Comparison of ENCODE assay signal across 17 cellular contexts in the genomic region with DNA sequence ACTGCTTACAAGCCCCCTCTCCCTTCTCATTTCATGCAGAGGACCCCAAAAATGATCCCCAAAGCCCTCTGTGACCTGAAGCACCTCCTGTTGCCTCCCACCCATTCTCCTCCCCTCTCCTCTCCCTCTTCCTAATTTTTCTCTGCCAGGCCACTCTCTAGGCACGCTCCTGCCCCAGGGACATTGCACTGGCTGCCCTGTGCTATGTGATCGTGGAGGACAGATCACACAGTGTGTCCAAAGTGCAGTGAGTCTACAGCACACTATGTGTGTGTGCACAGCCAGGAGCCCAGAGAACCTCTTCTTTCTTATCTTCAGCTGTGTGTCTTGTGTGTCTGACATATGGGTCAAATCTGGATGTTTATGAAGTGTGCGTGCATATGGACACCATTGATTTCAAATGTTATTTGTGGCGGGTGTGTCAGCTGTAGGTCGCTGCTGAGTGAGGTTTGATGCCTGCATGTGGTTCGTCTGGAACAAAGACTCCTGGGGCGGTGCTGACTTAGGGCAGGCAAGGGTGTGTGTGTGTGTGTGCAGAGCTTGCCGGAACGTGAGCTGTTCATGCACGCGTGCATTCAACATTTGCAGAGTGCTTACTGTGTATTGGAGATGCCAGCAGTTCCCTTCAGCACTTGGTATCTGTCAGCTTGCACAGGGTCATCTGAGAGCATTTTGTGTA. TPM values are rescaled to one million over a fixed set of nuclear protein-coding genes. Genes with fewer than 3 reads are reported as not detected.
DNase-seq lines count a peak whose midpoint lies in the region; ATAC-seq, FAIRE-seq and TF ChIP-seq lines count a peak whose summit lies in the region.
"Had no signal": no experiment of that assay in that cellular context is flagged by ENCODE, and none has a peak within 500 bp of the region (broad histone marks: within the 10 kb centered on the region; RNA-seq: fewer than 3 reads in every experiment).

No MANE protein-coding gene starts in this region.

- 5% methylated on average over 11 of the region's 11 CpGs for WGBS in K562 (ENCODE audit: insufficient coverage, low coverage, missing lambda C conversion rate)
- WGBS in esophagus muscularis mucosa, result 62% methylated on average over 11 of the region's 11 CpGs

- no peak for TF ChIP-seq CTCF in AG10803 (conservative IDR thresholded peaks at IDR 0.05; ENCODE audit: low read length)
- no peak for TF ChIP-seq CTCF in HEK293 (tag by site-specific recombination; IDR thresholded peaks at IDR 0.05)
- TF ChIP-seq CTCF in K562 (IDR thresholded peaks at IDR 0.05 in 2 of 3, conservative IDR thresholded peaks at IDR 0.05 in 1 of 3; ENCODE audit: insufficient read depth in 2 of 3, low read depth in 1 of 3, low read length in 3 of 3), result no peak
- no peak for TF ChIP-seq CTCF in mucosa of descending colon (IDR thresholded peaks at IDR 0.05)
- no peak for TF ChIP-seq CTCF in esophagus muscularis mucosa (IDR thresholded peaks at IDR 0.05)

- DNase-seq in AG10803 (ENCODE audit: low read depth) (peak; percentile 53), K562 (ENCODE audit: extremely low read depth in 1 of 4, low spot score in 3 of 4) (no peak), mucosa of descending colon (peak in 2 of 3 donors; percentile 40 to 46), NAMALWA (ENCODE audit: low spot score) (no peak), esophagus muscularis mucosa (ENCODE audit: extremely low spot score) (no peak), NCI-H2029 treated with DMSO at 0.1 percent for 48 hours (lab: John Stamatoyannopoulos, UW) (no peak)
- DNase-seq: activated gamma-delta T cell treated with Interleukin-2 at 50 U/mL for 16 hours; BE2C; body of pancreas; effector CD4-positive, alpha-beta T cell; NCI-H2081; ovary; WERI-Rb-1 had no signal

- H3K9me1 ChIP-seq in K562 (ENCODE audit: control insufficient read depth, insufficient read depth, low read length), result no peaks in the 10 kb centered on the region

- H3K9me3 ChIP-seq in HEK293 (ENCODE audit: control insufficient read depth, insufficient read depth, low read depth, low read length) (no peaks in the 10 kb centered on the region), K562 (replicated peaks; ENCODE audit: control insufficient read depth, insufficient read depth, low read depth, low read length) (no peaks in the 10 kb centered on the region), mucosa of descending colon (no peaks in the 10 kb centered on the region), esophagus muscularis mucosa (no peaks in the 10 kb centered on the region)
- H3K9me3 ChIP-seq: BE2C, body of pancreas, gastroesophageal sphincter, ovary had no signal

- BruUV-seq in K562 (replicated peaks; lab: Mats Ljungman, UMichigan), result no TSS peak

- intact Hi-C loops in K562 (cut with micrococcal nuclease) (loop anchor here (5.0 kb wide), 2 partner anchors 42 to 198 kb away; a partner anchor contains a TSS), mucosa of descending colon (cut with DNase I, micrococcal nuclease) (no loop called here), esophagus muscularis mucosa (cut with DNase I) (loop anchor here (5.0 kb wide), 1 partner anchor 38 kb away; no protein-coding TSS in a partner anchor)

- no peak overlapping the region for H3K4me3 ChIP-seq in AG10803 (ENCODE audit: low read length)
- H3K4me3 ChIP-seq in HEK293 (ENCODE audit: low read depth, low read length), result no peak overlapping the region
- no peak overlapping the region for H3K4me3 ChIP-seq in K562
- H3K4me3 ChIP-seq in mucosa of descending colon, result no peak overlapping the region
- no peak overlapping the region for H3K4me3 ChIP-seq in esophagus muscularis mucosa
- H3K4me3 ChIP-seq: body of pancreas, gastroesophageal sphincter, ovary had no signal

- no peak for FAIRE-seq in K562 (lab: Jason Lieb, UNC)

- peaks cover 8% of the 10 kb centered on the region; the same call in 1 of the 2 replicates for H3K4me1 ChIP-seq in HEK293 (ENCODE audit: control insufficient read depth, insufficient read depth, low read length)
- peaks cover 4 to 25% of the 10 kb centered on the region in 2 experiments; a peak in 4 of 5 replicates for H3K4me1 ChIP-seq in K562 (replicated peaks in 1 of 2; ENCODE audit: control insufficient read depth in 2 of 2, insufficient read depth in 2 of 2, low read length in 2 of 2)
- H3K4me1 ChIP-seq in mucosa of descending colon (ENCODE audit: low read depth), result peaks cover 24% of the 10 kb centered on the region
- peaks cover 17 to 46% (median 38%) of the 10 kb centered on the region in 4 donors for H3K4me1 ChIP-seq in esophagus muscularis mucosa
- H3K4me1 ChIP-seq: BE2C had no signal

- CTCF ChIA-PET in HEK293 (lab: Yijun Ruan, JAX) (no interaction called here), K562 (lab: Yijun Ruan, JAX; ENCODE audit: low intra/inter-chr PET ratio) (no interaction called here)

- TF ChIP-seq POLR2A in K562 (conservative IDR thresholded peaks at IDR 0.05) (no peak), esophagus muscularis mucosa (IDR thresholded peaks at IDR 0.05; ENCODE audit: low read depth) (no peak)

- TF ChIP-seq RAD21 in K562 (CRISPR knock-in tag; conservative IDR thresholded peaks at IDR 0.05 in 1 of 2, IDR thresholded peaks at IDR 0.05 in 1 of 2), result no peak

- H3K9ac ChIP-seq in K562 (ENCODE audit: insufficient read depth in 1 of 2, low read depth in 2 of 2, low read length in 2 of 2), result no peak overlapping the region

- H3K36me3 ChIP-seq in HEK293 (ENCODE audit: control insufficient read depth in 2 of 2, insufficient read depth in 1 of 2, low read length in 2 of 2) (no peaks in the 10 kb centered on the region; a peak in 1 of 3 replicates), K562 (ENCODE audit: control insufficient read depth, insufficient read depth, low read length) (no peaks in the 10 kb centered on the region), mucosa of descending colon (ENCODE audit: low read depth) (no peaks in the 10 kb centered on the region), esophagus muscularis mucosa (no peaks in the 10 kb centered on the region)
- H3K36me3 ChIP-seq: BE2C, gastroesophageal sphincter, ovary had no signal

- POLR2A ChIA-PET in HEK293 (lab: Yijun Ruan, JAX), result interaction anchor here (1.2 kb wide), 1 partner anchor 63 kb away, joined by 3 read pairs; a partner anchor contains a TSS
- POLR2A ChIA-PET in K562 (lab: Yijun Ruan, JAX), result interaction anchor here (0.7 to 1.2 kb wide), 2 partner anchors 13 to 18 kb away, joined by 3 read pairs; no protein-coding TSS in a partner anchor

- no peak for TF ChIP-seq EP300 in K562 (IDR thresholded peaks at IDR 0.05; ENCODE audit: low read length)
- TF ChIP-seq EP300 in esophagus muscularis mucosa (IDR thresholded peaks at IDR 0.05), result no peak

- no peak overlapping the region for H2AFZ ChIP-seq in K562 (ENCODE audit: low read depth, low read length)

- H4K20me1 ChIP-seq in K562 (replicated peaks; ENCODE audit: control insufficient read depth, insufficient read depth, low read length), result 0 out of 2 replicates have a peak, but pooled peaks cover 3% of the 10 kb centered on the region

- H3K27ac ChIP-seq in HEK293 (ENCODE audit: extremely low read depth, low read depth, low read length), result no peak overlapping the region
- no peak overlapping the region for H3K27ac ChIP-seq in K562 (ENCODE audit: extremely low read depth, low read depth, low read length)
- no peak overlapping the region for H3K27ac ChIP-seq in esophagus muscularis mucosa (replicated peaks in 1 of 4)
- H3K27ac ChIP-seq: body of pancreas, ovary, WERI-Rb-1 had no signal

- H3K27me3 ChIP-seq in K562 (ENCODE audit: control insufficient read depth in 2 of 2, insufficient read depth in 2 of 2, low read length in 2 of 2), result peaks cover 10 to 22% of the 10 kb centered on the region in 2 experiments; a peak in 4 of 5 replicates
- no peaks in the 10 kb centered on the region for H3K27me3 ChIP-seq in esophagus muscularis mucosa
- H3K27me3 ChIP-seq: BE2C, body of pancreas, gastroesophageal sphincter, ovary had no signal

- ATAC-seq in K562 (no peak), mucosa of descending colon (no peak), HG03097 (IDR thresholded peaks at IDR 0.05; ENCODE audit: low FRiP score, unreplicated experiment) (no peak)
- ATAC-seq: body of pancreas, gastroesophageal sphincter, HCT116 had no signal

- peaks cover 21% of the 10 kb centered on the region for H3K79me2 ChIP-seq in K562 (ENCODE audit: control insufficient read depth, insufficient read depth, low read length)

- H3K4me2 ChIP-seq in K562 (ENCODE audit: insufficient read depth, low read length), result no peak overlapping the region

- in situ Hi-C loops in K562 (cut with MboI), result no loop called here

RNA-seq across cellular contexts. Expression of a gene that starts 2.1 kb away (rescaled TPM):
- total RNA-seq in K562 (2011; cell fraction: chromatin; rRNA removed; ENCODE audit: low replicate concordance), result 3.8 and 13.3 TPM in 2 replicates
- 8.0 and 10.7 TPM in 2 replicates for total RNA-seq in K562 (2011; cell fraction: nucleolus; rRNA removed)
- 5.5 and 6.2 TPM in 2 replicates for total RNA-seq in K562 (2011; cell fraction: nucleoplasm; rRNA removed)
- 2.4 and 6.7 TPM in 2 replicates for total RNA-seq in K562 (2014; rRNA removed)
- total RNA-seq in K562 (2014; rRNA removed; fragmentation: Illumina TruSeq; extraction: Trizol), result 0.80 and 1.0 TPM in 2 replicates
- total RNA-seq in K562 (2015; rRNA removed; fragmentation: Illumina TruSeq; extraction: Trizol), result 1.3 and 1.8 TPM in 2 replicates
- total RNA-seq in K562 (2021), result 12.7 and 13.3 TPM in 2 replicates
- polyA plus RNA-seq in K562 (2011; rRNA removed), result 1.4 and 2.2 TPM in 2 replicates
- 2.5 and 3.6 TPM in 2 replicates for polyA plus RNA-seq in K562 (2011; cell fraction: cytosol; rRNA removed)
- 5.2 and 8.7 TPM in 2 replicates for polyA plus RNA-seq in K562 (2011; cell fraction: nucleus; rRNA removed)
- 3.4 and 6.6 TPM in 2 replicates for polyA plus RNA-seq in K562 (2012)
- polyA plus RNA-seq in K562 (2014; fragmentation: Illumina TruSeq; extraction: Trizol), result 1.9 and 3.1 TPM in 2 replicates
- polyA plus RNA-seq in K562 (2014; fragmentation: Nextera tagmentation; extraction: Ambion mirVana), result under 1 TPM; 0.13 to 0.17 TPM
- 3.3 and 5.1 TPM in 2 replicates for polyA plus RNA-seq in K562 (2014; rRNA removed)
- 1.2 and 1.7 TPM in 2 replicates for polyA minus RNA-seq in K562 (2011; rRNA and poly(A)+ RNA removed)
- polyA minus RNA-seq in K562 (2011; cell fraction: cytosol; rRNA and poly(A)+ RNA removed), result 8.2 and 19.0 TPM in 2 replicates
- polyA minus RNA-seq in K562 (2011; cell fraction: nucleus; rRNA and poly(A)+ RNA removed), result 2.2 and 4.8 TPM in 2 replicates
- total RNA-seq in mucosa of descending colon, result 10 to 100 TPM in 1 of 3 donors, 1 to 10 TPM in 2; 7.6 to 16.6 (median 8.9) TPM
- 10 to 100 TPM in 2 of 4 donors, 1 to 10 TPM in 2; 9.1 to 19.0 (median 13.5) TPM for total RNA-seq in esophagus muscularis mucosa

RNA-seq across cellular contexts. Expression of a gene that starts 22.1 kb away (rescaled TPM):
- total RNA-seq in K562 (2011; cell fraction: chromatin; rRNA removed; ENCODE audit: low replicate concordance), result 0.23 TPM in 1 of 2 replicates, not detected in the other
- total RNA-seq in K562 (2011; cell fraction: nucleolus; rRNA removed), result 0.33 TPM in 1 of 2 replicates, not detected in the other
- total RNA-seq in K562 (2011; cell fraction: nucleoplasm; rRNA removed), result 1.7 TPM in 1 of 2 replicates, not detected in the other
- not detected in 2 replicates for total RNA-seq in K562 (2014; rRNA removed)
- total RNA-seq in K562 (2014; rRNA removed; fragmentation: Illumina TruSeq; extraction: Trizol), result not detected in 2 replicates
- not detected in 2 replicates for total RNA-seq in K562 (2015; rRNA removed; fragmentation: Illumina TruSeq; extraction: Trizol)
- not detected in 2 replicates for total RNA-seq in K562 (2021)
- not detected in 2 replicates for polyA plus RNA-seq in K562 (2011; rRNA removed)
- polyA plus RNA-seq in K562 (2011; cell fraction: cytosol; rRNA removed), result 0.18 TPM in 1 of 2 replicates, not detected in the other
- polyA plus RNA-seq in K562 (2011; cell fraction: nucleus; rRNA removed), result 0.47 and 1.00 TPM in 2 replicates
- polyA plus RNA-seq in K562 (2012), result 0.10 and 0.48 TPM in 2 replicates
- polyA plus RNA-seq in K562 (2014; fragmentation: Illumina TruSeq; extraction: Trizol), result 0.25 TPM in 1 of 2 replicates, not detected in the other
- not detected for polyA plus RNA-seq in K562 (2014; fragmentation: Nextera tagmentation; extraction: Ambion mirVana)
- polyA plus RNA-seq in K562 (2014; rRNA removed), result 0.37 TPM in 1 of 2 replicates, not detected in the other
- polyA minus RNA-seq in K562 (2011; rRNA and poly(A)+ RNA removed), result not detected in 2 replicates
- not detected in 2 replicates for polyA minus RNA-seq in K562 (2011; cell fraction: cytosol; rRNA and poly(A)+ RNA removed)
- polyA minus RNA-seq in K562 (2011; cell fraction: nucleus; rRNA and poly(A)+ RNA removed), result not detected in 2 replicates
- 10 to 100 TPM in 1 of 3 donors, 1 to 10 TPM in 1, under 1 TPM in 1; 0.93 to 10.5 (median 1.4) TPM for total RNA-seq in mucosa of descending colon
- total RNA-seq in esophagus muscularis mucosa, result 1 to 10 TPM; 2.4 to 3.6 (median 2.8) TPM

RNA-seq across cellular contexts. Expression of a gene that starts 28.2 kb away (rescaled TPM):
- total RNA-seq in K562 (2011; cell fraction: chromatin; rRNA removed; ENCODE audit: low replicate concordance), result 2.2 TPM in 1 of 2 replicates, not detected in the other
- 0.79 and 2.8 TPM in 2 replicates for total RNA-seq in K562 (2011; cell fraction: nucleolus; rRNA removed)
- total RNA-seq in K562 (2011; cell fraction: nucleoplasm; rRNA removed), result 1.1 and 1.8 TPM in 2 replicates
- 2.9 and 5.2 TPM in 2 replicates for total RNA-seq in K562 (2014; rRNA removed)
- total RNA-seq in K562 (2014; rRNA removed; fragmentation: Illumina TruSeq; extraction: Trizol), result 0.98 and 1.1 TPM in 2 replicates
- total RNA-seq in K562 (2015; rRNA removed; fragmentation: Illumina TruSeq; extraction: Trizol), result 1.5 and 1.6 TPM in 2 replicates
- total RNA-seq in K562 (2021), result 3.3 and 5.6 TPM in 2 replicates
- 0.85 and 2.3 TPM in 2 replicates for polyA plus RNA-seq in K562 (2011; rRNA removed)
- polyA plus RNA-seq in K562 (2011; cell fraction: cytosol; rRNA removed), result 1.8 and 1.9 TPM in 2 replicates
- polyA plus RNA-seq in K562 (2011; cell fraction: nucleus; rRNA removed), result 1.1 and 3.9 TPM in 2 replicates
- polyA plus RNA-seq in K562 (2012), result 3.7 and 4.7 TPM in 2 replicates
- polyA plus RNA-seq in K562 (2014; fragmentation: Illumina TruSeq; extraction: Trizol), result 0.90 and 1.2 TPM in 2 replicates
- polyA plus RNA-seq in K562 (2014; fragmentation: Nextera tagmentation; extraction: Ambion mirVana), result 1 to 10 TPM; 1.7 to 1.8 TPM
- polyA plus RNA-seq in K562 (2014; rRNA removed), result 3.6 and 3.9 TPM in 2 replicates
- not detected in 2 replicates for polyA minus RNA-seq in K562 (2011; rRNA and poly(A)+ RNA removed)
- 4.5 TPM in 1 of 2 replicates, not detected in the other for polyA minus RNA-seq in K562 (2011; cell fraction: cytosol; rRNA and poly(A)+ RNA removed)
- polyA minus RNA-seq in K562 (2011; cell fraction: nucleus; rRNA and poly(A)+ RNA removed), result 0.22 TPM in 1 of 2 replicates, not detected in the other
- 1 to 10 TPM; 1.3 to 7.0 (median 6.6) TPM for total RNA-seq in mucosa of descending colon
- total RNA-seq in esophagus muscularis mucosa, result 100 to 1,000 TPM in 1 of 4 donors, 10 to 100 TPM in 3; 41.5 to 153 (median 59.6) TPM

RNA-seq across cellular contexts. Expression of a gene that starts 46.2 kb away (rescaled TPM):
- 18.7 and 60.0 TPM in 2 replicates for total RNA-seq in K562 (2011; cell fraction: chromatin; rRNA removed; ENCODE audit: low replicate concordance)
- total RNA-seq in K562 (2011; cell fraction: nucleolus; rRNA removed), result 56.3 and 62.2 TPM in 2 replicates
- total RNA-seq in K562 (2011; cell fraction: nucleoplasm; rRNA removed), result 43.5 and 57.0 TPM in 2 replicates
- total RNA-seq in K562 (2014; rRNA removed) (118 and 136 TPM in 2 replicates), K562 (2014; rRNA removed; fragmentation: Illumina TruSeq; extraction: Trizol) (4.8 and 7.2 TPM in 2 replicates), K562 (2015; rRNA removed; fragmentation: Illumina TruSeq; extraction: Trizol) (17.4 and 17.7 TPM in 2 replicates), K562 (2021) (78.5 and 87.0 TPM in 2 replicates), mucosa of descending colon (10 to 100 TPM; 48.2 to 55.4 (median 49.3) TPM), esophagus muscularis mucosa (10 to 100 TPM; 56.1 to 77.7 (median 67.0) TPM)
- polyA plus RNA-seq in K562 (2011; rRNA removed) (13.8 and 19.2 TPM in 2 replicates), K562 (2014; fragmentation: Illumina TruSeq; extraction: Trizol) (5.7 and 8.4 TPM in 2 replicates), K562 (2014; fragmentation: Nextera tagmentation; extraction: Ambion mirVana) (1 to 10 TPM; 1.9 to 4.7 TPM), K562 (2014; rRNA removed) (102 and 115 TPM in 2 replicates)
- 34.7 and 78.2 TPM in 2 replicates for polyA plus RNA-seq in K562 (2011; cell fraction: cytosol; rRNA removed)
- 180 and 217 TPM in 2 replicates for polyA plus RNA-seq in K562 (2011; cell fraction: nucleus; rRNA removed)
- polyA plus RNA-seq in K562 (2012), result 58.6 and 65.4 TPM in 2 replicates
- polyA minus RNA-seq in K562 (2011; rRNA and poly(A)+ RNA removed), result 1.2 and 1.4 TPM in 2 replicates
- 11.4 and 17.5 TPM in 2 replicates for polyA minus RNA-seq in K562 (2011; cell fraction: cytosol; rRNA and poly(A)+ RNA removed)
- polyA minus RNA-seq in K562 (2011; cell fraction: nucleus; rRNA and poly(A)+ RNA removed), result 9.3 and 9.8 TPM in 2 replicates

RNA-seq across cellular contexts. Expression of a gene that starts 48.7 kb away (rescaled TPM):
- total RNA-seq in K562 (2011; cell fraction: chromatin; rRNA removed; ENCODE audit: low replicate concordance), result 2.4 and 9.1 TPM in 2 replicates
- total RNA-seq in K562 (2011; cell fraction: nucleolus; rRNA removed), result 4.7 and 4.8 TPM in 2 replicates
- 3.3 and 3.7 TPM in 2 replicates for total RNA-seq in K562 (2011; cell fraction: nucleoplasm; rRNA removed)
- total RNA-seq in K562 (2014; rRNA removed) (1.5 and 1.6 TPM in 2 replicates), K562 (2014; rRNA removed; fragmentation: Illumina TruSeq; extraction: Trizol) (0.25 and 0.29 TPM in 2 replicates), K562 (2015; rRNA removed; fragmentation: Illumina TruSeq; extraction: Trizol) (0.83 and 1.3 TPM in 2 replicates), K562 (2021) (3.8 and 4.3 TPM in 2 replicates), mucosa of descending colon (10 to 100 TPM; 11.5 to 15.1 (median 12.5) TPM), esophagus muscularis mucosa (10 to 100 TPM in 1 of 4 donors, 1 to 10 TPM in 3; 5.3 to 10.1 (median 6.6) TPM)
- polyA plus RNA-seq in K562 (2011; rRNA removed) (0.36 and 0.47 TPM in 2 replicates), K562 (2014; fragmentation: Illumina TruSeq; extraction: Trizol) (1.2 and 1.7 TPM in 2 replicates), K562 (2014; fragmentation: Nextera tagmentation; extraction: Ambion mirVana) (not detected), K562 (2014; rRNA removed) (1.8 and 2.1 TPM in 2 replicates)
- polyA plus RNA-seq in K562 (2011; cell fraction: cytosol; rRNA removed), result 0.37 and 0.76 TPM in 2 replicates
- polyA plus RNA-seq in K562 (2011; cell fraction: nucleus; rRNA removed), result 3.5 and 10.4 TPM in 2 replicates
- polyA plus RNA-seq in K562 (2012), result 2.9 and 5.1 TPM in 2 replicates
- polyA minus RNA-seq in K562 (2011; rRNA and poly(A)+ RNA removed), result 0.15 and 0.49 TPM in 2 replicates
- polyA minus RNA-seq in K562 (2011; cell fraction: cytosol; rRNA and poly(A)+ RNA removed), result 0.48 TPM in 1 of 2 replicates, not detected in the other
- polyA minus RNA-seq in K562 (2011; cell fraction: nucleus; rRNA and poly(A)+ RNA removed), result 1.9 and 3.4 TPM in 2 replicates

Comparison
In these comparisons a context has a peak if more than half of its experiments do, and no peak if none do; other contexts are left out.
1. DNase-seq: peak in AG10803 (single experiment) and mucosa of descending colon (2 of 3); none in K562 (0 of 4), NAMALWA (single experiment), esophagus muscularis mucosa (single experiment) and NCI-H2029 treated with DMSO at 0.1 percent for 48 hours (single experiment).
2. RNA of a gene that starts 28.2 kb away (total RNA-seq): 41.5 to 153 TPM in esophagus muscularis mucosa; 1.3 to 7.0 TPM in mucosa of descending colon and 0.79 to 5.6 TPM in K562; every median in the first group is over 4 times any median in the second.
3. intact Hi-C loops: an anchor here in K562 (5.0 kb wide) and esophagus muscularis mucosa (5.0 kb wide); none called in mucosa of descending colon.